ENCODE assay signal across 9 cellular contexts in genomic region chr4:118918388-118918787, GRCh38. TPM values are rescaled to one million over a fixed set of nuclear protein-coding genes. Genes with fewer than 3 reads are reported as not detected.
A peak's percentile ranks its signal among the peaks of the same experiment; 100 is the strongest.
DNase-seq lines count a peak whose midpoint lies in the region; ATAC-seq, FAIRE-seq and TF ChIP-seq lines count a peak whose summit lies in the region.
"Had no signal": no experiment of that assay in that cellular context is flagged by ENCODE, and none has a peak within 500 bp of the region (broad histone marks: within the 10 kb centered on the region; RNA-seq: fewer than 3 reads in every experiment).

No MANE protein-coding gene starts in this region.

- no peak for FAIRE-seq in bronchial epithelial cell (lab: Jason Lieb, UNC)
- FAIRE-seq in small intestine (lab: Jason Lieb, UNC), result no peak

- H3K9me3 ChIP-seq in thyroid gland (no peaks in the 10 kb centered on the region), small intestine (ENCODE audit: control insufficient read depth, low read depth) (no peaks in the 10 kb centered on the region)

- H3K27me3 ChIP-seq in bronchial epithelial cell (ENCODE audit: control insufficient read depth, insufficient read depth, low read length) (no peaks in the 10 kb centered on the region), kidney epithelial cell (ENCODE audit: control insufficient read depth, insufficient read depth, low read length) (no peaks in the 10 kb centered on the region), thyroid gland (no peaks in the 10 kb centered on the region), small intestine (ENCODE audit: control insufficient read depth in 2 of 2, insufficient read depth in 2 of 2, low read length in 2 of 2) (no peaks in the 10 kb centered on the region)

- H3K4me3 ChIP-seq in bronchial epithelial cell (ENCODE audit: low read depth, low read length) (no peak overlapping the region), kidney epithelial cell (ENCODE audit: low read depth, low read length) (no peak overlapping the region), thyroid gland (replicated peaks in 1 of 3) (no peak overlapping the region), small intestine (ENCODE audit: low read depth in 1 of 2, low read length in 2 of 2) (no peak overlapping the region)

- CTCF ChIA-PET in activated CD8-positive, alpha-beta memory T cell treated with anti-CD3 and anti-CD28 coated beads, Interleukin-2, amount 10 ng/mL, durations not matched to agents 7 days and 5 days (lab: Charles Lee), result no interaction called here

- H3K4me1 ChIP-seq in thyroid gland (peaks cover 49% of the 10 kb centered on the region in 2 donors), small intestine (ENCODE audit: control insufficient read depth in 2 of 2, insufficient read depth in 1 of 2, low read depth in 1 of 2, low read length in 1 of 2) (no peaks in the 10 kb centered on the region)

- ATAC-seq in left colon, result no peak
- no peak for ATAC-seq in activated CD8-positive, alpha-beta memory T cell treated with anti-CD3 and anti-CD28 coated beads, Interleukin-2, amount 10 ng/mL, durations not matched to agents 7 days and 5 days

- TF ChIP-seq CTCF in bronchial epithelial cell (IDR thresholded peaks at IDR 0.05; ENCODE audit: insufficient read depth, low read length, severe bottlenecking) (no peak), kidney epithelial cell (IDR thresholded peaks at IDR 0.05; ENCODE audit: insufficient read depth, low read length, poor library complexity, severe bottlenecking) (no peak), thyroid gland (IDR thresholded peaks at IDR 0.05) (no peak)

- TF ChIP-seq POLR2A in thyroid gland (IDR thresholded peaks at IDR 0.05), result no peak

- no peaks in the 10 kb centered on the region for H3K9me3 Mint-ChIP-seq in activated CD8-positive, alpha-beta memory T cell treated with anti-CD3 and anti-CD28 coated beads, Interleukin-2, amount 10 ng/mL, durations not matched to agents 7 days and 5 days (ENCODE audit: low read depth)

- peaks cover 28% of the 10 kb centered on the region for H3K27me3 Mint-ChIP-seq in activated CD8-positive, alpha-beta memory T cell treated with anti-CD3 and anti-CD28 coated beads, Interleukin-2, amount 10 ng/mL, durations not matched to agents 7 days and 5 days

- intact Hi-C loops in thyroid gland (cut with DNase I), result no loop called here
- intact Hi-C loops in left colon (cut with DNase I, micrococcal nuclease), result no loop called here

- no peak overlapping the region for H3K4me3 Mint-ChIP-seq in activated CD8-positive, alpha-beta memory T cell treated with anti-CD3 and anti-CD28 coated beads, Interleukin-2, amount 10 ng/mL, durations not matched to agents 7 days and 5 days

- H3K27ac ChIP-seq in thyroid gland, result peak overlapping the region; percentile 76 to 98 (median 97)
- H3K27ac ChIP-seq in small intestine (ENCODE audit: low read depth in 1 of 2, low read length in 1 of 2), result no peak overlapping the region

- H3K4me1 Mint-ChIP-seq in activated CD8-positive, alpha-beta memory T cell treated with anti-CD3 and anti-CD28 coated beads, Interleukin-2, amount 10 ng/mL, durations not matched to agents 7 days and 5 days, result no peaks in the 10 kb centered on the region

- no peaks in the 10 kb centered on the region for H3K36me3 ChIP-seq in bronchial epithelial cell (ENCODE audit: control insufficient read depth, insufficient read depth, low read length)
- no peaks in the 10 kb centered on the region for H3K36me3 ChIP-seq in kidney epithelial cell (ENCODE audit: control insufficient read depth, insufficient read depth, low read length)
- no peaks in the 10 kb centered on the region for H3K36me3 ChIP-seq in thyroid gland
- no peaks in the 10 kb centered on the region for H3K36me3 ChIP-seq in small intestine (ENCODE audit: control insufficient read depth in 2 of 2, insufficient read depth in 2 of 2, low read length in 2 of 2)

- peak; percentile 90 for DNase-seq in HT1080 (ENCODE audit: low read depth)
- peak; percentile 71 for DNase-seq in bronchial epithelial cell (ENCODE audit: low read depth)
- peak; percentile 93 for DNase-seq in kidney epithelial cell (ENCODE audit: low read depth)
- DNase-seq in thyroid gland, result peak in 1 of 2 donors; percentile 5
- DNase-seq in left colon, result no peak
- DNase-seq in epidermal melanocyte (ENCODE audit: insufficient read length, low spot score), result no peak
- no peak for DNase-seq in activated CD8-positive, alpha-beta memory T cell treated with anti-CD3 and anti-CD28 coated beads, Interleukin-2, amount 10 ng/mL, durations not matched to agents 7 days and 5 days
- DNase-seq in small intestine, result no peak
- DNase-seq: stimulated activated naive CD4-positive, alpha-beta T cell treated with Interleukin-2 at 50 U/mL for 16 hours had no signal

- no peaks in the 10 kb centered on the region for H3K36me3 Mint-ChIP-seq in activated CD8-positive, alpha-beta memory T cell treated with anti-CD3 and anti-CD28 coated beads, Interleukin-2, amount 10 ng/mL, durations not matched to agents 7 days and 5 days

- H3K27ac Mint-ChIP-seq in activated CD8-positive, alpha-beta memory T cell treated with anti-CD3 and anti-CD28 coated beads, Interleukin-2, amount 10 ng/mL, durations not matched to agents 7 days and 5 days, result no peak overlapping the region

- 21 to 23% methylated on average over 3 of the region's 3 CpGs for WGBS in thyroid gland, 2 donors
- 51 to 78% (median 77%) methylated on average over 3 of the region's 3 CpGs for WGBS in small intestine, 3 donors

RNA-seq across cellular contexts. Expression of gene SYNPO2, which starts 29.7 kb away (rescaled TPM):
- total RNA-seq in HT1080 (2014; rRNA removed; shearing (Covaris generic)), result 0.08 and 0.37 TPM in 2 replicates
- polyA plus RNA-seq in HT1080 (2015; cell fraction: cytosol; rRNA removed), result 0.08 TPM in 1 of 2 replicates, not detected in the other
- polyA plus RNA-seq in HT1080 (2015; cell fraction: nucleus; rRNA removed), result 0.04 and 0.15 TPM in 2 replicates
- 0.13 and 0.26 TPM in 2 replicates for total RNA-seq in bronchial epithelial cell
- total RNA-seq in kidney epithelial cell, result 0.42 and 0.68 TPM in 2 replicates
- total RNA-seq in thyroid gland, result 10 to 100 TPM; 11.4 to 37.8 (median 23.8) TPM
- 100 to 1,000 TPM in 1 of 2 donors, 10 to 100 TPM in 1; 11.8 to 141 TPM for total RNA-seq in left colon
- total RNA-seq in activated CD8-positive, alpha-beta memory T cell treated with anti-CD3 and anti-CD28 coated beads, Interleukin-2, amount 10 ng/mL, durations not matched to agents 7 days and 5 days, result 1 to 10 TPM in 1 of 2 experiments, under 1 TPM in 1; 0.89 to 1.0 TPM
- polyA plus RNA-seq in small intestine, result 10 to 100 TPM in 1 of 3 donors, 1 to 10 TPM in 2; 1.1 to 25.3 (median 5.1) TPM

Comparison
In these comparisons a context has a peak if more than half of its experiments do, and no peak if none do; other contexts are left out.
1. DNase-seq: peak in HT1080 (single experiment), bronchial epithelial cell (single experiment) and kidney epithelial cell (single experiment); none in left colon (0 of 2), epidermal melanocyte (single experiment), activated CD8-positive, alpha-beta memory T cell treated with anti-CD3 and anti-CD28 coated beads, Interleukin-2, amount 10 ng/mL, durations not matched to agents 7 days and 5 days (single experiment) and small intestine (single experiment).
2. H3K27ac ChIP-seq: peak in thyroid gland (3 of 3); none in small intestine (0 of 2).